1 cellular context compared by ENCODE assay signal in the genomic region with DNA sequence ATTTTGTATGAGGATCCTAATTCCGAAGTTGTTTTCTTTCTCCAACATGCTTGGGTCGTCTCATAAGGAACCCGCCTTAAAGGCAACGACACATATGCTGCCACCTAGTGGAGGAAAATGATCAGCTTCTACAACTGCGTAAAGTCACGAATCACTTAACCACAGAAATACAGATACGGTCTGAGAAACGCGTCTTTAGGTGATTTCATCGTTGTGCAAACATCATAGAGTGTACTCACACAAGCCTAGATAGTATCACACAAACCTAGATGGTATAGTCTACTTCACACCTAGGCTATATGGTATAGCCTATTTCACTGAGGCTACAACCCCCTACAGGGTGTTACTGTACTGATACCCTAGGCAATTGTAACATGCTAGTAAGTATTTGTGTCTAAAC.
TF ChIP-seq lines count a peak whose summit lies in the region.

No MANE protein-coding gene starts in this region.

TF ChIP-seq in A549, 52 proteins besides CTCF, POLR2A, EP300 and RAD21 (continued from another document):
- TF ChIP-seq FOSL2 (IDR thresholded peaks at IDR 0.05) (no peak), FOSL2 (CRISPR knock-in tag; IDR thresholded peaks at IDR 0.05) (peak; percentile 76)
